Comparison of ENCODE assay signal across 15 cellular contexts in the genomic region with DNA sequence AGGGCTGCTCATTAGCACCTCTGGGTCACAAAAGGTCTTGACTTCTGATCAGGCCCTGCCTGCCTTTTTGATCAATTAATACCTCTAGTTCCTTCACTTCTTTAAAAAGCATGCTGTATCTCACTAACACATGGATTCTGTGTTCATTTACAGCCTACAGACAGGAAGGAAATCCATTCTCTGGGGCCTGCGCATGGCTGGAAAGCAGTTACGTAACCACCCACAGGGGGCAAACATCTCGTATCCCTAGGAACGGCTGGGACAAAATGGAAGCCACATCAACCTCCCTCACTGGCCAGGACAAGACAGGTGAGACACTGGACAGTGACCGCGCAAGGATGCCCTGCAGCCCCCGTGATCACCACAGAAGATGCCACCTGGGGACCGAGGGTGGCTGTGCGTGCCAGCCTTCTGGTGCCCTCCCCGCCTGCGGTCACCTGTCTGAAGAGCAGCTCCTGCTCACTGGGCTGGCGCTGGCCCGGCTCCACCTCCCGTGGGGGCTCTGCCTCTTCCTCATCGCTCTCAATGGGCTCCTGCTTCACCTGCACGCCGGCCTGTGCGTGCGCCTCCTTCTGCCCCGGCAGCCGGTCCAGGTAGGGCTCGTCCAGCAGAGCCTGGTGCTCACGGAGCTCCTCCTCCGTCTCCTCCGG.
DNase-seq lines count a peak whose midpoint lies in the region; ATAC-seq and TF ChIP-seq lines count a peak whose summit lies in the region.
"Had no signal": no experiment of that assay in that cellular context is flagged by ENCODE, and none has a peak within 500 bp of the region (broad histone marks: within the 10 kb centered on the region; RNA-seq: fewer than 3 reads in every experiment).

No MANE protein-coding gene starts in this region.

- H2BK20ac ChIP-seq in IMR-90 (ENCODE audit: low read depth, low read length), result no peak overlapping the region

- CTCF ChIA-PET in IMR-90 (lab: Yijun Ruan, JAX), result no interaction called here
- CTCF ChIA-PET in MCF 10A (lab: Yijun Ruan, JAX), result no interaction called here

- dilution Hi-C loops in IMR-90 (cut with HindIII; ENCODE audit: low sequenced_read_pairs, unreplicated experiment), result no loop called here

- H4K91ac ChIP-seq in IMR-90 (ENCODE audit: insufficient read depth, low read depth, low read length), result no peak overlapping the region

- H3K27me3 ChIP-seq in BLaER1 (no peaks in the 10 kb centered on the region), IMR-90 (ENCODE audit: control insufficient read depth, insufficient read depth, low read length) (no peaks in the 10 kb centered on the region), breast epithelium (no peaks in the 10 kb centered on the region)
- H3K27me3 ChIP-seq: testis had no signal

- H3K27ac Mint-ChIP-seq in T-helper 2 cell treated with Interferon-gamma antibody and Interleukin-4, amounts not matched to agents 5 μg/mL and 100 μg/mL, for 36 hours, result no peak overlapping the region
- H3K27ac Mint-ChIP-seq in MCF 10A (ENCODE audit: low read depth, unreplicated experiment), result no peak overlapping the region
- H3K27ac Mint-ChIP-seq: activated naive CD4-positive, alpha-beta T cell treated with anti-CD3 and anti-CD28 coated beads, Interleukin-2, amount 50 U/mL, for 24 hours had no signal

- H3K18ac ChIP-seq in IMR-90 (ENCODE audit: low read depth, low read length), result no peak overlapping the region

- H3K23ac ChIP-seq in IMR-90 (ENCODE audit: low read depth, low read length), result no peak overlapping the region

- no peak overlapping the region for H4K5ac ChIP-seq in IMR-90 (ENCODE audit: low read depth, low read length)

- H3K4me1 ChIP-seq in BLaER1 (peaks cover 100% of the 10 kb centered on the region), IMR-90 (ENCODE audit: control insufficient read depth, insufficient read depth, low read length) (peaks cover 7% of the 10 kb centered on the region; the same call in 1 of the 2 replicates), mesodermal cell (ENCODE audit: control insufficient read depth, insufficient read depth, low read length, poor library complexity, severe bottlenecking) (peaks cover 9% of the 10 kb centered on the region), breast epithelium (peaks cover 0 to 12% of the 10 kb centered on the region in 2 donors)

- H3K9ac ChIP-seq in BLaER1, result no peak overlapping the region
- no peak overlapping the region for H3K9ac ChIP-seq in IMR-90 (ENCODE audit: low read depth, low read length)

- H2AK5ac ChIP-seq in IMR-90 (ENCODE audit: low read depth, low read length), result no peak overlapping the region

- TF ChIP-seq CTCF in IMR-90 (conservative IDR thresholded peaks at IDR 0.05; ENCODE audit: low read depth, low read length) (no peak), breast epithelium (IDR thresholded peaks at IDR 0.05) (no peak), MCF 10A (IDR thresholded peaks at IDR 0.05; ENCODE audit: unreplicated experiment) (no peak)

- H3K56ac ChIP-seq in IMR-90 (ENCODE audit: extremely low read depth, insufficient read depth, low read length), result no peak overlapping the region

- peak overlapping the region; percentile 95 for H3K4me2 ChIP-seq in BLaER1
- no peak overlapping the region for H3K4me2 ChIP-seq in IMR-90 (ENCODE audit: low read depth, low read length)

- H3K36me3 ChIP-seq in BLaER1 (peaks cover 14% of the 10 kb centered on the region), IMR-90 (ENCODE audit: control insufficient read depth, insufficient read depth, low read length) (peaks cover 32% of the 10 kb centered on the region), mesodermal cell (ENCODE audit: control insufficient read depth, insufficient read depth, low read length) (no peaks in the 10 kb centered on the region), breast epithelium (no peaks in the 10 kb centered on the region)

- H2BK5ac ChIP-seq in IMR-90 (ENCODE audit: low read depth, low read length, poor library complexity, severe bottlenecking), result no peak overlapping the region

- POLR2A ChIA-PET in IMR-90 (lab: Charles Lee; ENCODE audit: unreplicated experiment), result no interaction called here
- POLR2A ChIA-PET in MCF 10A (lab: Yijun Ruan, JAX), result no interaction called here

- no peak overlapping the region for H3K4ac ChIP-seq in IMR-90 (ENCODE audit: low read depth, low read length)

- H2AK9ac ChIP-seq in IMR-90 (replicated peaks; ENCODE audit: low read depth, low read length, poor library complexity), result no peak overlapping the region

- H3K9me3 Mint-ChIP-seq in T-helper 2 cell treated with Interferon-gamma antibody and Interleukin-4, amounts not matched to agents 5 μg/mL and 100 μg/mL, for 36 hours, result no peaks in the 10 kb centered on the region
- H3K9me3 Mint-ChIP-seq in MCF 10A (ENCODE audit: unreplicated experiment), result no peaks in the 10 kb centered on the region
- H3K9me3 Mint-ChIP-seq: activated naive CD4-positive, alpha-beta T cell treated with anti-CD3 and anti-CD28 coated beads, Interleukin-2, amount 50 U/mL, for 24 hours had no signal

- no peaks in the 10 kb centered on the region for H3K9me3 ChIP-seq in BLaER1
- H3K9me3 ChIP-seq in IMR-90 (ENCODE audit: control insufficient read depth, insufficient read depth, low read length), result no peaks in the 10 kb centered on the region
- no peaks in the 10 kb centered on the region for H3K9me3 ChIP-seq in mesodermal cell (ENCODE audit: control insufficient read depth, low read length)
- no peaks in the 10 kb centered on the region for H3K9me3 ChIP-seq in breast epithelium
- H3K9me3 ChIP-seq: testis had no signal

- H4K20me1 ChIP-seq in BLaER1, result peaks cover 34% of the 10 kb centered on the region
- no peaks in the 10 kb centered on the region for H4K20me1 ChIP-seq in IMR-90 (ENCODE audit: insufficient read depth, low read length)

- H3K4me1 Mint-ChIP-seq in T-helper 2 cell treated with Interferon-gamma antibody and Interleukin-4, amounts not matched to agents 5 μg/mL and 100 μg/mL, for 36 hours (ENCODE audit: low read depth), result peaks cover 7% of the 10 kb centered on the region
- peaks cover 12% of the 10 kb centered on the region for H3K4me1 Mint-ChIP-seq in MCF 10A (ENCODE audit: insufficient read depth, unreplicated experiment)

- intact Hi-C loops in IMR-90 (cut with micrococcal nuclease) (no loop called here), breast epithelium (cut with DNase I; ENCODE audit: low total_unique reads) (no loop called here), MCF 10A (cut with micrococcal nuclease) (no loop called here)

- H4K8ac ChIP-seq in IMR-90 (ENCODE audit: low read depth in 2 of 2, low read length in 2 of 2), result no peak overlapping the region

- in situ Hi-C loops in IMR-90 (cut with MboI; ENCODE audit: low sequenced_read_pairs), result no loop called here

- H3K4me3 ChIP-seq in BLaER1 (0 out of 2 replicates have a peak overlapping the region, but pooled peaks have one; percentile 12), IMR-90 (ENCODE audit: insufficient read depth, low read depth, low read length) (no peak overlapping the region), mesodermal cell (ENCODE audit: extremely low read depth, insufficient read depth, low read length, poor library complexity, severe bottlenecking) (no peak overlapping the region), breast epithelium (no peak overlapping the region)
- H3K4me3 ChIP-seq: testis had no signal

- TF ChIP-seq RAD21 in IMR-90 (IDR thresholded peaks at IDR 0.05; ENCODE audit: low read length), result no peak

- WGBS in IMR-90 (ENCODE audit: extremely low coverage in 2 of 2, insufficient read length in 1 of 2), 2 experiments, result 100% methylated on average over 4 of the region's 25 CpGs; no CpG with 5 or more reads in 1 of the 2 experiments
- WGBS in mesodermal cell (ENCODE audit: insufficient coverage in 2 of 2), 2 experiments, result 96% methylated on average over 24 to 25 of the region's 25 CpGs

- peak overlapping the region; percentile 45 for H3K27ac ChIP-seq in BLaER1
- H3K27ac ChIP-seq in IMR-90 (ENCODE audit: insufficient read depth, low read length), result no peak overlapping the region
- peak overlapping the region; percentile 36 for H3K27ac ChIP-seq in mesodermal cell (ENCODE audit: low read depth, low read length, severe bottlenecking)
- no peak overlapping the region for H3K27ac ChIP-seq in breast epithelium

- peaks cover 12% of the 10 kb centered on the region for H3K36me3 Mint-ChIP-seq in T-helper 2 cell treated with Interferon-gamma antibody and Interleukin-4, amounts not matched to agents 5 μg/mL and 100 μg/mL, for 36 hours (ENCODE audit: low read depth)
- H3K36me3 Mint-ChIP-seq in MCF 10A (ENCODE audit: insufficient read depth, unreplicated experiment), result peaks cover 18% of the 10 kb centered on the region
- H3K36me3 Mint-ChIP-seq: activated naive CD4-positive, alpha-beta T cell treated with anti-CD3 and anti-CD28 coated beads, Interleukin-2, amount 50 U/mL, for 24 hours had no signal

- ATAC-seq in IMR-90 (ENCODE audit: low read depth), result no peak
- ATAC-seq: HCT116 had no signal

- H3K4me3 Mint-ChIP-seq in T-helper 2 cell treated with Interferon-gamma antibody and Interleukin-4, amounts not matched to agents 5 μg/mL and 100 μg/mL, for 36 hours, result no peak overlapping the region
- no peak overlapping the region for H3K4me3 Mint-ChIP-seq in MCF 10A (ENCODE audit: unreplicated experiment)
- H3K4me3 Mint-ChIP-seq: activated naive CD4-positive, alpha-beta T cell treated with anti-CD3 and anti-CD28 coated beads, Interleukin-2, amount 50 U/mL, for 24 hours had no signal

- no peak overlapping the region for H2BK120ac ChIP-seq in IMR-90 (ENCODE audit: low read depth, low read length)

- no peak overlapping the region for H2AFZ ChIP-seq in IMR-90 (replicated peaks; ENCODE audit: low read length, poor library complexity)

- H3K27me3 Mint-ChIP-seq in T-helper 2 cell treated with Interferon-gamma antibody and Interleukin-4, amounts not matched to agents 5 μg/mL and 100 μg/mL, for 36 hours (ENCODE audit: low read depth), result no peaks in the 10 kb centered on the region
- H3K27me3 Mint-ChIP-seq in MCF 10A (ENCODE audit: insufficient read depth, unreplicated experiment), result no peaks in the 10 kb centered on the region
- H3K27me3 Mint-ChIP-seq: activated naive CD4-positive, alpha-beta T cell treated with anti-CD3 and anti-CD28 coated beads, Interleukin-2, amount 50 U/mL, for 24 hours had no signal

- DNase-seq in IMR-90 (no peak), dermis microvascular lymphatic vessel endothelial cell (ENCODE audit: low read depth in 2 of 2) (peak; percentile 39 to 58), breast epithelium (ENCODE audit: low spot score in 2 of 2) (no peak), iPS-NIHi7 (ENCODE audit: extremely low spot score) (no peak), MCF 10A (ENCODE audit: unreplicated experiment) (no peak)
- no peak for DNase-seq in T-helper 2 cell treated with Interferon-gamma antibody and Interleukin-4, amounts not matched to agents 5 μg/mL and 100 μg/mL, for 36 hours (ENCODE audit: low spot score)
- DNase-seq: activated CD4-positive, CD25-positive, alpha-beta regulatory T cell; central memory CD4-positive, alpha-beta T cell; DMS 273 treated with DMSO at 0.1 percent for 48 hours; occipital lobe; testis had no signal

- no peaks in the 10 kb centered on the region for H3K79me1 ChIP-seq in IMR-90 (ENCODE audit: low read depth in 1 of 2, low read length in 2 of 2)

- H3K14ac ChIP-seq in IMR-90 (replicated peaks; ENCODE audit: low read depth, low read length), result no peak overlapping the region

- TF ChIP-seq POLR2A in IMR-90 (IDR thresholded peaks at IDR 0.05; ENCODE audit: low read depth, low read length), result no peak
- no peak for TF ChIP-seq POLR2A in breast epithelium (IDR thresholded peaks at IDR 0.05)

- H2BK15ac ChIP-seq in IMR-90 (ENCODE audit: low read depth, low read length), result no peak overlapping the region

- 0 out of 2 replicates have a peak, but pooled peaks cover 6% of the 10 kb centered on the region for H3K9me1 ChIP-seq in IMR-90 (ENCODE audit: insufficient read depth, low read length)

- no TSS peak for BruUV-seq in IMR-90 (replicated peaks; lab: Mats Ljungman, UMichigan)
- BruUV-seq in MCF 10A (replicated peaks; lab: Mats Ljungman, UMichigan), result no TSS peak

Comparison
In these comparisons a context has a peak if more than half of its experiments do, and no peak if none do; other contexts are left out.
1. H3K27ac ChIP-seq: peak in BLaER1 (single experiment) and mesodermal cell (single experiment); none in IMR-90 (single experiment) and breast epithelium (0 of 2).
2. DNase-seq: peak in dermis microvascular lymphatic vessel endothelial cell (2 of 2); none in IMR-90 (single experiment), T-helper 2 cell treated with Interferon-gamma antibody and Interleukin-4, amounts not matched to agents 5 μg/mL and 100 μg/mL, for 36 hours (single experiment), breast epithelium (0 of 2), iPS-NIHi7 (single experiment) and MCF 10A (single experiment).